Comparison of ENCODE assay signal across 1 cellular context in the genomic region with DNA sequence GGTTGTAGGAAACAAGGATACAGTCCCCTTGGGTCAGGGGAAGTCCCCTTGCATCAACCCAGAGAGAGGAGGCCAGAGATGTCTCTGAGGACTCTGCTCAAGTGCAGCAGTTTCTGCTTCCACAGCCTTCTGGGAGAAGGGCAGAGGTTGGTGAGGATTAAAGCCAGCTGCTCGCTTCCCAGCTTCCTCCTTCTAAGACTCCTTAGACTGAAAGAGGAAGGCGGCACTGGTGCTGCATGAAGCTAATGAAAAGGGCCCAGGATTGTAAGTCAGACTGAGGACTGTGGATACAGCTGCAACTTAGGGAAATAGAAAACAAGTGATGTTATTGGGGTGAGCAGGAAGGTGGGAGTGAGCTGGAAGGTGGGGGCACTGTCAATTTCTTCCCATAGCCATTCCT.
TF ChIP-seq lines count a peak whose summit lies in the region.

Gene OR52K1 (plus strand): TSS at position 202 of the 400 bp plus-strand sequence. CDS start 6,255 bp downstream, outside the sequence.

TF ChIP-seq in HepG2, 621 proteins besides CTCF, POLR2A, EP300 and RAD21 (continued from another document):
- TF ChIP-seq, protein P1, sequence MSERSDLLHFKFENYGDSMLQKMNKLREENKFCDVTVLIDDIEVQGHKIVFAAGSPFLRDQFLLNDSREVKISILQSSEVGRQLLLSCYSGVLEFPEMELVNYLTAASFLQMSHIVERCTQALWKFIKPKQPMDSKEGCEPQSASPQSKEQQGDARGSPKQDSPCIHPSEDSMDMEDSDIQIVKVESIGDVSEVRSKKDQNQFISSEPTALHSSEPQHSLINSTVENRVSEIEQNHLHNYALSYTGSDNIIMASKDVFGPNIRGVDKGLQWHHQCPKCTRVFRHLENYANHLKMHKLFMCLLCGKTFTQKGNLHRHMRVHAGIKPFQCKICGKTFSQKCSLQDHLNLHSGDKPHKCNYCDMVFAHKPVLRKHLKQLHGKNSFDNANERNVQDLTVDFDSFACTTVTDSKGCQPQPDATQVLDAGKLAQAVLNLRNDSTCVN (CRISPR knock-in tag; IDR thresholded peaks at IDR 0.05; ENCODE audit: borderline replicate concordance) = no peak
- no peak for TF ChIP-seq MTF2 (CRISPR knock-in tag; IDR thresholded peaks at IDR 0.05; ENCODE audit: borderline replicate concordance)
- TF ChIP-seq PITX1 (CRISPR knock-in tag; IDR thresholded peaks at IDR 0.05) = no peak
- TF ChIP-seq ARID5B (CRISPR knock-in tag; IDR thresholded peaks at IDR 0.05) = no peak
- TF ChIP-seq, protein P2, sequence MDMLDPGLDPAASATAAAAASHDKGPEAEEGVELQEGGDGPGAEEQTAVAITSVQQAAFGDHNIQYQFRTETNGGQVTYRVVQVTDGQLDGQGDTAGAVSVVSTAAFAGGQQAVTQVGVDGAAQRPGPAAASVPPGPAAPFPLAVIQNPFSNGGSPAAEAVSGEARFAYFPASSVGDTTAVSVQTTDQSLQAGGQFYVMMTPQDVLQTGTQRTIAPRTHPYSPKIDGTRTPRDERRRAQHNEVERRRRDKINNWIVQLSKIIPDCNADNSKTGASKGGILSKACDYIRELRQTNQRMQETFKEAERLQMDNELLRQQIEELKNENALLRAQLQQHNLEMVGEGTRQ (IDR thresholded peaks at IDR 0.05; ENCODE audit: low read depth, low read length) = no peak
- TF ChIP-seq, protein P2 (CRISPR knock-in tag; IDR thresholded peaks at IDR 0.05; ENCODE audit: borderline replicate concordance) = no peak
- TF ChIP-seq ZSCAN29 (CRISPR knock-in tag; conservative IDR thresholded peaks at IDR 0.05) = no peak
- no peak for TF ChIP-seq HNF1B (CRISPR knock-in tag; IDR thresholded peaks at IDR 0.05)
- no peak for TF ChIP-seq KLF12 (CRISPR knock-in tag; IDR thresholded peaks at IDR 0.05; ENCODE audit: borderline replicate concordance)
- TF ChIP-seq BHLHE40 (IDR thresholded peaks at IDR 0.05; ENCODE audit: low read length) = no peak
- TF ChIP-seq U2AF1 (optimal IDR thresholded peaks at IDR 0.05; ENCODE audit: low read depth, low read length) = no peak
- TF ChIP-seq ZNF746 (CRISPR knock-in tag; IDR thresholded peaks at IDR 0.05) = no peak
- no peak for TF ChIP-seq ZEB1 (IDR thresholded peaks at IDR 0.05; ENCODE audit: insufficient replicate concordance, low read depth)
- no peak for TF ChIP-seq FOXA3 (CRISPR knock-in tag; IDR thresholded peaks at IDR 0.05)
- TF ChIP-seq REXO4 (CRISPR knock-in tag; IDR thresholded peaks at IDR 0.05; ENCODE audit: borderline replicate concordance) = no peak
- no peak for TF ChIP-seq HNRNPLL (IDR thresholded peaks at IDR 0.05; ENCODE audit: low read depth, low read length, poor library complexity, severe bottlenecking)
